1 cellular context compared by ENCODE assay signal in genomic region chr17:17582372-17582771, GRCh38.
TF ChIP-seq lines count a peak whose summit lies in the region.

No MANE protein-coding gene starts in this region.

TF ChIP-seq in HCT116, 20 proteins besides CTCF, POLR2A, EP300 and RAD21 (continued from another document):
- TF ChIP-seq ZFX (IDR thresholded peaks at IDR 0.05) (no peak), FOSL1 (IDR thresholded peaks at IDR 0.05; ENCODE audit: low read depth) (no peak), YY1 (IDR thresholded peaks at IDR 0.05; ENCODE audit: extremely low read depth, insufficient replicate concordance, low read depth, low read length) (no peak), SIN3A (IDR thresholded peaks at IDR 0.05; ENCODE audit: low read depth) (no peak), ZNF274 (IDR thresholded peaks at IDR 0.05; ENCODE audit: low read depth, low read length) (no peak), ELF1 (IDR thresholded peaks at IDR 0.05; ENCODE audit: borderline replicate concordance, low read depth) (no peak), MAX (IDR thresholded peaks at IDR 0.05) (no peak), EGR1 (IDR thresholded peaks at IDR 0.05; ENCODE audit: low read depth) (no peak)
TF ChIP-seq in HCT116: peak in this region for 0.
